1 cellular context compared by ENCODE assay signal in genomic region chr2:10129490-10129889, GRCh38.
TF ChIP-seq lines count a peak whose summit lies in the region.

No MANE protein-coding gene starts in this region.

TF ChIP-seq in K562, 482 proteins besides CTCF, POLR2A, EP300 and RAD21:
- TF ChIP-seq ZNF395 (CRISPR knock-in tag; IDR thresholded peaks at IDR 0.05) (no peak), ZBED1 (IDR thresholded peaks at IDR 0.05) (peak; percentile 52; the same call in 1 of the 2 replicates)
